ENCODE assay signal across 8 cellular contexts in genomic region chr20:45892049-45892816, GRCh38. TPM values are rescaled to one million over a fixed set of nuclear protein-coding genes. Genes with fewer than 3 reads are reported as not detected.
A peak's percentile ranks its signal among the peaks of the same experiment; 100 is the strongest.
DNase-seq lines count a peak whose midpoint lies in the region; ATAC-seq and TF ChIP-seq lines count a peak whose summit lies in the region.

No MANE protein-coding gene starts in this region.

- peaks cover 57% of the 10 kb centered on the region for H3K36me3 ChIP-seq in HUES48 (ENCODE audit: control insufficient read depth, insufficient read depth, low read length)

- H3K4me3 Mint-ChIP-seq in CD14-positive monocyte = peak overlapping the region; percentile 91 to 93
- H3K4me3 Mint-ChIP-seq in activated CD8-positive, alpha-beta T cell treated with anti-CD3 and anti-CD28 coated beads for 36 hours = peak overlapping the region; percentile 88

- H3K9me3 Mint-ChIP-seq in CD14-positive monocyte = peaks cover 0 to 2% (median 0%) of the 10 kb centered on the region in 7 donors
- no peaks in the 10 kb centered on the region for H3K9me3 Mint-ChIP-seq in activated CD8-positive, alpha-beta T cell treated with anti-CD3 and anti-CD28 coated beads for 36 hours

- peaks cover 33% of the 10 kb centered on the region for H3K4me1 Mint-ChIP-seq in CD14-positive monocyte
- peaks cover 29% of the 10 kb centered on the region for H3K4me1 Mint-ChIP-seq in activated CD8-positive, alpha-beta T cell treated with anti-CD3 and anti-CD28 coated beads for 36 hours (ENCODE audit: low read depth)

- POLR2A ChIA-PET in activated CD8-positive, alpha-beta T cell treated with anti-CD3 and anti-CD28 coated beads for 36 hours (lab: Charles Lee) = interaction anchor here (0.8 to 7.8 kb wide), 13 partner anchors 8 to 79 kb away, joined by 3 to 59 read pairs (median 8); partner anchors contain the start of genes ACOT8, PCIF1, UBE2C and ZNF335

- H3K36me3 Mint-ChIP-seq in CD14-positive monocyte = peaks cover 41 to 48% of the 10 kb centered on the region in 2 donors
- peaks cover 16% of the 10 kb centered on the region for H3K36me3 Mint-ChIP-seq in activated CD8-positive, alpha-beta T cell treated with anti-CD3 and anti-CD28 coated beads for 36 hours (ENCODE audit: low read depth)

- CTCF ChIA-PET in activated CD8-positive, alpha-beta T cell treated with anti-CD3 and anti-CD28 coated beads for 36 hours (lab: Charles Lee) = interaction anchor here (1.1 to 1.6 kb wide), 6 partner anchors 8 to 93 kb away, joined by 3 to 9 read pairs (median 3); no protein-coding TSS in a partner anchor

- H3K27ac ChIP-seq in HUES48 (ENCODE audit: low read depth, low read length) (no peak overlapping the region), skin epidermis (peak overlapping the region in 15 of 21 experiments; percentile 63 to 92 (median 82))

- ATAC-seq in activated CD8-positive, alpha-beta T cell treated with anti-CD3 and anti-CD28 coated beads for 36 hours = no peak
- no peak for ATAC-seq in GM21367 (IDR thresholded peaks at IDR 0.05; ENCODE audit: unreplicated experiment)
- no peak for ATAC-seq in GM18861 (IDR thresholded peaks at IDR 0.05; ENCODE audit: unreplicated experiment)
- ATAC-seq in HG02588 (IDR thresholded peaks at IDR 0.05; ENCODE audit: unreplicated experiment) = no peak

- H3K9ac ChIP-seq in HUES48 (ENCODE audit: low read depth, low read length) = peak overlapping the region; percentile 60; the same call in 1 of the 2 replicates

- H3K27me3 Mint-ChIP-seq in CD14-positive monocyte (ENCODE audit: low read depth in 3 of 3) = no peaks in the 10 kb centered on the region
- no peaks in the 10 kb centered on the region for H3K27me3 Mint-ChIP-seq in activated CD8-positive, alpha-beta T cell treated with anti-CD3 and anti-CD28 coated beads for 36 hours

- H3K27me3 ChIP-seq in HUES48 (ENCODE audit: control insufficient read depth, insufficient read depth, low read length) = no peaks in the 10 kb centered on the region

- peak overlapping the region; percentile 84 to 96 (median 90) for H3K27ac Mint-ChIP-seq in CD14-positive monocyte
- peak overlapping the region; percentile 48 for H3K27ac Mint-ChIP-seq in activated CD8-positive, alpha-beta T cell treated with anti-CD3 and anti-CD28 coated beads for 36 hours

- no peaks in the 10 kb centered on the region for H3K9me3 ChIP-seq in HUES48 (ENCODE audit: control insufficient read depth, insufficient read depth, low read length)

- DNase-seq in CD14-positive monocyte (ENCODE audit: low spot score) = no peak
- DNase-seq in activated CD8-positive, alpha-beta T cell treated with anti-CD3 and anti-CD28 coated beads for 36 hours = no peak
- peak; percentile 84 for DNase-seq in hepatic stellate cell (ENCODE audit: low spot score)

- 0 out of 2 replicates have a peak, but pooled peaks cover 5% of the 10 kb centered on the region for H3K4me1 ChIP-seq in HUES48 (ENCODE audit: control insufficient read depth, insufficient read depth, low read length)

- TF ChIP-seq CTCF in CD14-positive monocyte (IDR thresholded peaks at IDR 0.05) = no peak
- no peak for TF ChIP-seq CTCF in activated CD8-positive, alpha-beta T cell treated with anti-CD3 and anti-CD28 coated beads for 36 hours (IDR thresholded peaks at IDR 0.05)

- H3K4me3 ChIP-seq in HUES48 (ENCODE audit: low read depth, low read length) (peak overlapping the region; percentile 80), skin epidermis (peak overlapping the region; percentile 53 to 93 (median 78))

- intact Hi-C loops in CD14-positive monocyte (cut with micrococcal nuclease) = loop anchor here (2.0 to 5.0 kb wide), 2 partner anchors 19 to 35 kb away; partner anchors contain the start of genes ACOT8 (in 1 of the 2) and ZSWIM3 (in 1 of the 2)
- intact Hi-C loops in activated CD8-positive, alpha-beta T cell treated with anti-CD3 and anti-CD28 coated beads for 36 hours (cut with micrococcal nuclease) = no loop called here

RNA-seq across cellular contexts. Expression of gene CTSA, which starts 1.1 kb away (rescaled TPM):
- 100 to 1,000 TPM; 279 to 366 TPM for polyA plus RNA-seq in CD14-positive monocyte
- total RNA-seq in activated CD8-positive, alpha-beta T cell treated with anti-CD3 and anti-CD28 coated beads for 36 hours = 10 to 100 TPM; 34.5 to 40.2 TPM

RNA-seq across cellular contexts. Expression of gene NEURL2, which starts 1.2 kb away (rescaled TPM):
- polyA plus RNA-seq in CD14-positive monocyte = under 1 TPM in 1 of 2 donors, not detected in 1; 0.14 TPM
- 1 to 10 TPM; 2.4 to 2.9 TPM for total RNA-seq in activated CD8-positive, alpha-beta T cell treated with anti-CD3 and anti-CD28 coated beads for 36 hours

RNA-seq across cellular contexts. Expression of gene SPATA25, which starts 4.8 kb away (rescaled TPM):
- polyA plus RNA-seq in CD14-positive monocyte = not detected
- under 1 TPM; 0.58 to 0.74 TPM for total RNA-seq in activated CD8-positive, alpha-beta T cell treated with anti-CD3 and anti-CD28 coated beads for 36 hours

RNA-seq across cellular contexts. Expression of gene ZSWIM1, which starts 11.2 kb away (rescaled TPM):
- polyA plus RNA-seq in CD14-positive monocyte = 1 to 10 TPM; 2.5 to 2.6 TPM
- total RNA-seq in activated CD8-positive, alpha-beta T cell treated with anti-CD3 and anti-CD28 coated beads for 36 hours = 1 to 10 TPM; 8.2 to 9.1 TPM

RNA-seq across cellular contexts. Expression of gene PLTP, which starts 19.7 kb away (rescaled TPM):
- polyA plus RNA-seq in CD14-positive monocyte = 1 to 10 TPM; 2.9 to 3.0 TPM
- total RNA-seq in activated CD8-positive, alpha-beta T cell treated with anti-CD3 and anti-CD28 coated beads for 36 hours = 1 to 10 TPM; 7.4 to 8.6 TPM
